13 cellular contexts compared by ENCODE assay signal in the genomic region with DNA sequence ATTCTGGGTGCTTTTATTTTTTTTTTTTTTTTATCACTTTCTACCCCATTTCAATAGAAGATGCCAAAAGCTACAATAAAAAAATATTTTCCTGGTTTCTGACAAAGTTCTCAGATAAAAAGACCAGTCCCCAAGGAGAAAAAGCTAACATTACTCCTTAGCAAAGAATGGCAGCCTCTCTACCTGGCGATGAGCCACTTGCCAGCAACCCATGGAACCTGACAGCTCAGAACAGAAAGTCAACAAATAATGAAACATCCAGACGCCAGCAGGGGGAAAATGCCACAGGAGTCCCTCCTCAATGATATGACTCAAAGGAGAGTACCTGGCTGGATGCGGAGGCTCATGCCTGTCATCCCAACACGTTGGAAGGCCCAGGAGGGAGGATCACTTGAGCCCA.
DNase-seq lines count a peak whose midpoint lies in the region; ATAC-seq and TF ChIP-seq lines count a peak whose summit lies in the region.
"Had no signal": no experiment of that assay in that cellular context is flagged by ENCODE, and none has a peak within 500 bp of the region (broad histone marks: within the 10 kb centered on the region; RNA-seq: fewer than 3 reads in every experiment).

No MANE protein-coding gene starts in this region.

- no peak overlapping the region for H3K9ac ChIP-seq in SK-N-MC (ENCODE audit: insufficient read length)

- TF ChIP-seq CTCF in upper lobe of right lung (IDR thresholded peaks at IDR 0.05) = no peak
- TF ChIP-seq CTCF in coronary artery (IDR thresholded peaks at IDR 0.05) = no peak

- H3K36me3 ChIP-seq in SK-N-MC (ENCODE audit: insufficient read depth, low read length) = peaks cover 80% of the 10 kb centered on the region
- peaks cover 12% of the 10 kb centered on the region for H3K36me3 ChIP-seq in upper lobe of right lung
- H3K36me3 ChIP-seq: gastroesophageal sphincter, lower lobe of right lung had no signal

- no peak overlapping the region for H3K4me3 ChIP-seq in SK-N-MC
- H3K4me3 ChIP-seq in upper lobe of right lung = no peak overlapping the region
- no peak overlapping the region for H3K4me3 ChIP-seq in coronary artery
- H3K4me3 ChIP-seq: gastroesophageal sphincter, HAP-1, lower lobe of right lung had no signal

- no peaks in the 10 kb centered on the region for H3K9me3 ChIP-seq in SK-N-MC (ENCODE audit: low read depth, low read length)
- no peaks in the 10 kb centered on the region for H3K9me3 ChIP-seq in upper lobe of right lung
- H3K9me3 ChIP-seq: gastroesophageal sphincter, HAP-1, lower lobe of right lung had no signal

- peak overlapping the region; percentile 73; the same call in 1 of the 2 replicates for H3K27ac ChIP-seq in SK-N-MC
- peak overlapping the region; percentile 42 for H3K27ac ChIP-seq in upper lobe of right lung
- H3K27ac ChIP-seq in coronary artery = no peak overlapping the region
- H3K27ac ChIP-seq: gastroesophageal sphincter had no signal

- ATAC-seq in upper lobe of right lung (no peak), HG03460 (IDR thresholded peaks at IDR 0.05; ENCODE audit: unreplicated experiment) (no peak)
- ATAC-seq in activated CD4-positive, CD25-positive, alpha-beta regulatory T cell treated with anti-CD3 and anti-CD28 coated beads, Interleukin-2, amount 50 U/mL, for 24 hours = no peak
- ATAC-seq: activated T-cell treated with anti-CD3 and anti-CD28 coated beads, Interleukin-2, amount 50 U/mL, for 72 hours; gastroesophageal sphincter had no signal

- DNase-seq in NCI-H748 (lab: John Stamatoyannopoulos, UW; ENCODE audit: unreplicated experiment) (peak; percentile 46), NCI-H748 treated with DMSO at 0.1 percent for 48 hours (lab: John Stamatoyannopoulos, UW) (no peak), SK-N-MC (ENCODE audit: low read depth, low spot score) (no peak), hepatic stellate cell (ENCODE audit: low spot score) (peak; percentile 51), upper lobe of right lung (no peak), coronary artery (ENCODE audit: low spot score) (no peak)
- DNase-seq: activated T-cell treated with anti-CD3 and anti-CD28 coated beads, Interleukin-2, amount 50 U/mL, for 72 hours; cerebellar nuclear complex; lower lobe of right lung had no signal

- intact Hi-C loops in upper lobe of right lung (cut with DNase I) = no loop called here

- peaks cover 24% of the 10 kb centered on the region for H3K4me1 ChIP-seq in upper lobe of right lung
- H3K4me1 ChIP-seq: gastroesophageal sphincter had no signal

- no peaks in the 10 kb centered on the region for H3K27me3 ChIP-seq in upper lobe of right lung
- H3K27me3 ChIP-seq: gastroesophageal sphincter had no signal

Comparison
In these comparisons a context has a peak if more than half of its experiments do, and no peak if none do; other contexts are left out.
1. DNase-seq: peak in NCI-H748 (single experiment) and hepatic stellate cell (single experiment); none in NCI-H748 treated with DMSO at 0.1 percent for 48 hours (single experiment), SK-N-MC (single experiment), upper lobe of right lung (single experiment) and coronary artery (single experiment).
2. H3K27ac ChIP-seq: peak in SK-N-MC (single experiment) and upper lobe of right lung (single experiment); none in coronary artery (0 of 2).